Comparison of ENCODE assay signal across 2 cellular contexts in the genomic region with DNA sequence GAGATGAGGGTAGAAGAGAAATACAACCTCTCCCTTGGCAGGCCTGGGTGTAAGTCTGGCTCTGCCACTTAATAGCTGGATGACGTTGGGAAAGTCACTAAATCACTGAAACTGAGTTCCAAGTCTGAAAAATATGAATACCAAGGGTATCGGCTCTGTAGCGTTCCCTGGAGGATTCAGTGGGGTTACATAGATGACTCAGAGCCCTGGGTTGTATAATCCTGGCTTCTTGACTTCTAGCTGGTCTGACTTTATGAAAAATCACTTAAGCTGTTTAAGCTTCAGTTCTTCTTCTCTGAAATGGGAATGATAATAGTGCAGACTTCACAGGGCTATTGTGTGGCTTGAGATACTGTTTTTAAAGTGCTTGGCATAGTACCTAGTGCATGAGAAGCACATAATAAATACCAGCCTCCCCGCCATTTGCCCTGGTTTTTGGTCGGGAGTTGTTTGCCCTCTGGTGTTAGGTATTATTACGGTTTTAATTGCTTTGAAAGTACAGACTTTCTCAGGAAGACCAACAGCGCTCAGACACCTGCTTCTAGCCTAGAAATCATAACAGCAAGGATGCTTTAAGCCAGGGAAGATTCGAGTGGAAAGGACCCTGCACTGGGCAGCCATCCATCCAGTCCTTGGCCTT.
TF ChIP-seq lines count a peak whose summit lies in the region.

No MANE protein-coding gene starts in this region.

TF ChIP-seq in SK-N-SH, 30 proteins besides CTCF, POLR2A, EP300 and RAD21 (continued from another document):
- TF ChIP-seq, protein P1, sequence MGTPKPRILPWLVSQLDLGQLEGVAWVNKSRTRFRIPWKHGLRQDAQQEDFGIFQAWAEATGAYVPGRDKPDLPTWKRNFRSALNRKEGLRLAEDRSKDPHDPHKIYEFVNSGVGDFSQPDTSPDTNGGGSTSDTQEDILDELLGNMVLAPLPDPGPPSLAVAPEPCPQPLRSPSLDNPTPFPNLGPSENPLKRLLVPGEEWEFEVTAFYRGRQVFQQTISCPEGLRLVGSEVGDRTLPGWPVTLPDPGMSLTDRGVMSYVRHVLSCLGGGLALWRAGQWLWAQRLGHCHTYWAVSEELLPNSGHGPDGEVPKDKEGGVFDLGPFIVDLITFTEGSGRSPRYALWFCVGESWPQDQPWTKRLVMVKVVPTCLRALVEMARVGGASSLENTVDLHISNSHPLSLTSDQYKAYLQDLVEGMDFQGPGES (IDR thresholded peaks at IDR 0.05; ENCODE audit: low read depth, low read length) = no peak
- no peak for TF ChIP-seq MEF2A (IDR thresholded peaks at IDR 0.05; ENCODE audit: borderline replicate concordance, low read depth)
TF ChIP-seq in SK-N-SH: peak in this region for 0.

TF ChIP-seq in SK-N-SH treated with all-trans-retinoic acid at 6 μM for 48 hours, 23 proteins besides CTCF, POLR2A, EP300 and RAD21 (continued from another document):
- TF ChIP-seq, protein P2, sequence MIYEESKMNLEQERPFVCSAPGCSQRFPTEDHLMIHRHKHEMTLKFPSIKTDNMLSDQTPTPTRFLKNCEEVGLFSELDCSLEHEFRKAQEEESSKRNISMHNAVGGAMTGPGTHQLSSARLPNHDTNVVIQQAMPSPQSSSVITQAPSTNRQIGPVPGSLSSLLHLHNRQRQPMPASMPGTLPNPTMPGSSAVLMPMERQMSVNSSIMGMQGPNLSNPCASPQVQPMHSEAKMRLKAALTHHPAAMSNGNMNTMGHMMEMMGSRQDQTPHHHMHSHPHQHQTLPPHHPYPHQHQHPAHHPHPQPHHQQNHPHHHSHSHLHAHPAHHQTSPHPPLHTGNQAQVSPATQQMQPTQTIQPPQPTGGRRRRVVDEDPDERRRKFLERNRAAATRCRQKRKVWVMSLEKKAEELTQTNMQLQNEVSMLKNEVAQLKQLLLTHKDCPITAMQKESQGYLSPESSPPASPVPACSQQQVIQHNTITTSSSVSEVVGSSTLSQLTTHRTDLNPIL (CRISPR knock-in tag; IDR thresholded peaks at IDR 0.05; ENCODE audit: low read depth) = no peak
